In the genomic region with DNA sequence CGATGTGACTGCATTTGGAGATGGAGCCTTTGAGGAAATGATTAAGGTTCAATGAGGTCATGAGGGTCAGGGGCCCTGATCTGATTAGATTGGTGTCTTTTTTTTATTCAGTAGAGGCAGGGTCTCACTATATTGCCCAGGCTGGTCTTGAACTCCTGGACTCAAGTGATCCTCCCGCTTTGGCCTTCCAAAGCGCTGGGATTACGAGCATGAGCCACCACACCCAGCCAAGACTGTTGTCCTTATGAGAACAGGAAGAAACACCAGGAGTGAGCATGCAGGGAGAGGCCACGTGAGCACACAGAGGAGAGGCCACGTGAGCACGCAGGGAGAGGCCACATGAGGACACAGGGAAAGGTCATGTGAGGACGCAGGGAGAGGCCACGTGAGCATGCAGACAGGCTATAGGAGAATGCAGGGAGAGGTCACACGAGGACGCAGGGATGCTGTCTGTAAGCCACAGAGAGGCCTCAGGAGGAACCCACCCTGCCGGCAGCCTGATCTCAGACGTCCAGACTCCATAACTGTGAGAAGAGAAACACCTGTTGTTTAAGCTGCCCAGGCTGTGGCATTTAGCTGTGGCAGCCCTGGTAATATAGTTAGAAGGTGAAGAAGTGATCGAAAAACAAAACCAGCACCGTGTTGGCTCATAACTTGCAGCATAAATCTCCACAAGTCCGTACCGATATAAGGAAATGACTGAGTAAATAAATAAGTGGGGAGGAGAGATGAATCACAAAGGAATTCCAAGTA, we compare ENCODE assay signal across 8 cellular contexts. TPM values are rescaled to one million over a fixed set of nuclear protein-coding genes. Genes with fewer than 3 reads are reported as not detected.
A peak's percentile ranks its signal among the peaks of the same experiment; 100 is the strongest.
DNase-seq lines count a peak whose midpoint lies in the region; ATAC-seq and TF ChIP-seq lines count a peak whose summit lies in the region.

No MANE protein-coding gene starts in this region.

- H2AFZ ChIP-seq in OCI-LY7 (ENCODE audit: low read length) = no peak overlapping the region

- no peak for TF ChIP-seq CTCF in OCI-LY7 (conservative IDR thresholded peaks at IDR 0.05; ENCODE audit: low read length)

- no peaks in the 10 kb centered on the region for H3K9me3 ChIP-seq in OCI-LY7 (ENCODE audit: low read length)

- no peaks in the 10 kb centered on the region for H4K20me1 ChIP-seq in OCI-LY7 (ENCODE audit: insufficient read depth, low read length)

- no peak overlapping the region for H3K4me3 ChIP-seq in OCI-LY7 (ENCODE audit: low read depth, low read length, poor library complexity, severe bottlenecking)

- no peaks in the 10 kb centered on the region for H3K9me2 ChIP-seq in OCI-LY7 (ENCODE audit: insufficient read depth, low read length)

- peaks cover 15% of the 10 kb centered on the region for H3K4me1 ChIP-seq in OCI-LY7 (ENCODE audit: insufficient read depth, low read length, poor library complexity, severe bottlenecking)

- POLR2A ChIA-PET in OCI-LY7 (lab: Charles Lee) = interaction anchor here (1.0 kb wide), 2 partner anchors 9 to 10 kb away, joined by 3 to 5 read pairs; no protein-coding TSS in a partner anchor

- H3K27ac ChIP-seq in OCI-LY7 (ENCODE audit: low read depth, low read length, poor library complexity, severe bottlenecking) = no peak overlapping the region

- CTCF ChIA-PET in OCI-LY7 (lab: Charles Lee; ENCODE audit: unreplicated experiment) = no interaction called here

- no peak overlapping the region for H3K4me2 ChIP-seq in OCI-LY7 (ENCODE audit: low read length)

- H3K79me2 ChIP-seq in OCI-LY7 (ENCODE audit: insufficient read depth, low read depth, low read length) = peaks cover 7% of the 10 kb centered on the region; the same call in 1 of the 2 replicates

- DNase-seq in GOT3 (lab: John Stamatoyannopoulos, UW) = peak; percentile 25
- DNase-seq in NCI-H82 (lab: John Stamatoyannopoulos, UW) = peak; percentile 80
- peak; percentile 94 for DNase-seq in renal cortical epithelial cell (ENCODE audit: low read depth)
- no peak for DNase-seq in T-helper 1 cell
- no peak for DNase-seq in OCI-LY7 (ENCODE audit: low spot score)

- intact Hi-C loops in OCI-LY7 (cut with micrococcal nuclease; ENCODE audit: unreplicated experiment) = no loop called here

- no peaks in the 10 kb centered on the region for H3K36me3 ChIP-seq in OCI-LY7 (ENCODE audit: insufficient read depth, low read length)

- no TSS peak for BruUV-seq in OCI-LY7 (replicated peaks; lab: Mats Ljungman, UMichigan)

- peak; percentile 74 for ATAC-seq in esophagus mucosa
- ATAC-seq in GM21528 (IDR thresholded peaks at IDR 0.05; ENCODE audit: low FRiP score, unreplicated experiment) = no peak
- ATAC-seq in HG02852 (IDR thresholded peaks at IDR 0.05; ENCODE audit: unreplicated experiment) = no peak

RNA-seq across cellular contexts. Expression of a gene that starts 14.5 kb away (rescaled TPM):
- total RNA-seq in esophagus mucosa (65.7 TPM), renal cortical epithelial cell (55.4 and 115 TPM in 2 replicates), OCI-LY7 (2022) (170 and 181 TPM in 2 replicates)
- 39.7 and 53.0 TPM in 2 replicates for total RNA-seq in OCI-LY7 (2014; rRNA removed; shearing (Covaris generic))

RNA-seq across cellular contexts. Expression of a gene that starts 29.4 kb away (rescaled TPM):
- total RNA-seq in esophagus mucosa = 0.80 TPM
- total RNA-seq in renal cortical epithelial cell = not detected in 2 replicates
- not detected in 2 replicates for total RNA-seq in OCI-LY7 (2014; rRNA removed; shearing (Covaris generic))
- not detected in 2 replicates for total RNA-seq in OCI-LY7 (2022)

RNA-seq across cellular contexts. Expression of a gene that starts 45.5 kb away (rescaled TPM):
- total RNA-seq in esophagus mucosa (6.3 TPM), renal cortical epithelial cell (2.4 and 7.8 TPM in 2 replicates), OCI-LY7 (2022) (not detected in 2 replicates)
- total RNA-seq in OCI-LY7 (2014; rRNA removed; shearing (Covaris generic)) = not detected in 2 replicates

RNA-seq across cellular contexts. Expression of a gene that starts 59.2 kb away (rescaled TPM):
- 50.0 TPM for total RNA-seq in esophagus mucosa
- total RNA-seq in renal cortical epithelial cell = 290 and 393 TPM in 2 replicates
- 10.1 and 21.6 TPM in 2 replicates for total RNA-seq in OCI-LY7 (2014; rRNA removed; shearing (Covaris generic))
- 28.3 and 55.0 TPM in 2 replicates for total RNA-seq in OCI-LY7 (2022)

Comparison
In these comparisons a context has a peak if more than half of its experiments do, and no peak if none do; other contexts are left out.
1. DNase-seq: peak in GOT3 (single experiment), NCI-H82 (single experiment) and renal cortical epithelial cell (single experiment); none in T-helper 1 cell (0 of 5) and OCI-LY7 (single experiment).